14 cellular contexts compared by ENCODE assay signal in genomic region chr3:133939496-133939835, GRCh38. TPM values are rescaled to one million over a fixed set of nuclear protein-coding genes. Genes with fewer than 3 reads are reported as not detected.
"Had no signal": no experiment of that assay in that cellular context is flagged by ENCODE, and none has a peak within 500 bp of the region (broad histone marks: within the 10 kb centered on the region; RNA-seq: fewer than 3 reads in every experiment).

No MANE protein-coding gene starts in this region.

- H3K4me3 ChIP-seq: esophagus muscularis mucosa, gastrocnemius medialis, mucosa of descending colon, smooth muscle cell, thoracic aorta, transverse colon, vagina had no signal

- H3K36me3 ChIP-seq: gastrocnemius medialis, thoracic aorta, transverse colon, vagina had no signal

- H3K27ac ChIP-seq: epithelial cell of prostate, gastrocnemius medialis, thoracic aorta, transverse colon, vagina had no signal

- H3K9me3 ChIP-seq: esophagus muscularis mucosa, gastrocnemius medialis, mucosa of descending colon, thoracic aorta, transverse colon, vagina had no signal

- H3K27me3 ChIP-seq: esophagus muscularis mucosa, gastrocnemius medialis, transverse colon, vagina had no signal

- ATAC-seq: effector memory CD8-positive, alpha-beta T cell; gastrocnemius medialis; left lobe of liver; mucosa of descending colon; naive thymus-derived CD8-positive, alpha-beta T cell; stimulated activated effector memory CD8-positive, alpha-beta T cell treated with anti-CD3 and anti-CD28 coated beads, Interleukin-12 subunit alpha, Interleukin-12 subunit beta, amount 100 ng/mL, for 72 hours; stimulated activated naive CD8-positive, alpha-beta T cell treated with anti-CD3 and anti-CD28 coated beads, Interleukin-15, Interleukin-2, amounts not matched to agents 100 U/mL and 50 U/mL, for 24 hours had no signal

- DNase-seq: effector memory CD8-positive, alpha-beta T cell; gastrocnemius medialis; mucosa of descending colon; naive thymus-derived CD8-positive, alpha-beta T cell; stimulated activated CD4-positive, alpha-beta T cell treated with anti-CD3 and anti-CD28 coated beads, Interleukin-4, amount 100 ng/mL, for 1 hour; stimulated activated naive CD8-positive, alpha-beta T cell treated with anti-CD3 and anti-CD28 coated beads, Interleukin-15, Interleukin-2, amounts not matched to agents 100 U/mL and 50 U/mL, for 24 hours; transverse colon had no signal

RNA-seq across cellular contexts. Expression of gene RAB6B, which starts 43.8 kb away (rescaled TPM):
- total RNA-seq: naive thymus-derived CD8-positive, alpha-beta T cell had no signal
